Comparison of ENCODE assay signal across 20 cellular contexts in the genomic region with DNA sequence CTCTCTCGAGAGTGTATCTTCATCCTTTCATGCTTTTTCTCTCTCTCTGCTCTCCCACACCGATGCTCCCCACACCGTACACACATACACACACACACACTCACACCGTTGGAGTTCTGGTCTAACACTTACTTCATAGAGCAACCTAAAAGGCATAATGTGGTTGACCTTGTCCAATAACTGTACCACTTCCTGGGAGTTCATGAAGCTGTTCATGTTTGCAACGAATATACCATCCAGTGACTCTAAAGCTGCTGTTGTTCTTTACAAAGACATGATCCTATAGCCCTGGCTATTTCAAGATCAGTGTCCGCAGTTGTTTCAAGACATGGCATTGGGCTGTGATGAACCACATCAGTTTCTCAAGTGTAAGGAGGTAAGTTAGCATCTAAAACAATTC. TPM values are rescaled to one million over a fixed set of nuclear protein-coding genes. Genes with fewer than 3 reads are reported as not detected.
DNase-seq lines count a peak whose midpoint lies in the region; ATAC-seq and TF ChIP-seq lines count a peak whose summit lies in the region.
"Had no signal": no experiment of that assay in that cellular context is flagged by ENCODE, and none has a peak within 500 bp of the region (broad histone marks: within the 10 kb centered on the region; RNA-seq: fewer than 3 reads in every experiment).

No MANE protein-coding gene starts in this region.

- peaks cover 99% of the 10 kb centered on the region for H3K79me2 ChIP-seq in MM.1S (ENCODE audit: low read length)

- DNase-seq in heart left ventricle (no peak), Right ventricle myocardium superior (no peak), MM.1S (no peak), esophagus muscularis mucosa (ENCODE audit: extremely low spot score) (no peak), NCI-H526 treated with DMSO at 0.1 percent for 48 hours (lab: John Stamatoyannopoulos, UW) (no peak), NCI-H146 (lab: John Stamatoyannopoulos, UW) (no peak), NCI-H2196 treated with DMSO at 0.1 percent for 48 hours (lab: John Stamatoyannopoulos, UW; ENCODE audit: unreplicated experiment) (no peak)
- DNase-seq: 8988T, GDM1, H7, IMR-90, NCI-H1048, PC-3, trophoblast cell had no signal

- peak overlapping the region in 6 of 12 donors; percentile 2 to 47 (median 20) for H3K27ac ChIP-seq in heart left ventricle
- H3K27ac ChIP-seq in MM.1S (ENCODE audit: low read length) = no peak overlapping the region
- H3K27ac ChIP-seq in esophagus muscularis mucosa (replicated peaks in 1 of 4) = peak overlapping the region in 2 of 4 donors; percentile 11 to 16
- H3K27ac ChIP-seq in subcutaneous abdominal adipose tissue (ENCODE audit: low read depth, low read length) = peak overlapping the region; percentile 8
- H3K27ac ChIP-seq: HL-60, skin epidermis had no signal

- no peak for TF ChIP-seq EP300 in esophagus muscularis mucosa (IDR thresholded peaks at IDR 0.05)

- peaks cover 26% of the 10 kb centered on the region for H4K20me1 ChIP-seq in MM.1S (ENCODE audit: insufficient read depth, low read length)

- no peaks in the 10 kb centered on the region for H3K27me3 ChIP-seq in heart left ventricle
- H3K27me3 ChIP-seq in MM.1S (replicated peaks; ENCODE audit: insufficient read depth, low read length) = no peaks in the 10 kb centered on the region
- H3K27me3 ChIP-seq in esophagus muscularis mucosa = no peaks in the 10 kb centered on the region
- no peaks in the 10 kb centered on the region for H3K27me3 ChIP-seq in subcutaneous abdominal adipose tissue (ENCODE audit: control insufficient read depth in 5 of 5, insufficient read depth in 4 of 5, low read length in 5 of 5)

- TF ChIP-seq POLR2A in heart left ventricle (IDR thresholded peaks at IDR 0.05) = no peak
- no peak for TF ChIP-seq POLR2A in esophagus muscularis mucosa (IDR thresholded peaks at IDR 0.05; ENCODE audit: low read depth)

- peaks cover 14% of the 10 kb centered on the region; the same call in 1 of the 2 replicates for H3F3A ChIP-seq in MM.1S (ENCODE audit: insufficient read depth, low read length)

- H3K4me3 ChIP-seq in heart left ventricle (peak overlapping the region in 9 of 12 donors; percentile 4 to 24 (median 13)), MM.1S (ENCODE audit: low read length) (no peak overlapping the region), esophagus muscularis mucosa (peak overlapping the region in 3 of 4 donors; percentile 6 to 13 (median 6)), subcutaneous abdominal adipose tissue (ENCODE audit: low read depth in 1 of 5, low read length in 5 of 5) (peak overlapping the region in 3 of 5 donors; percentile 1 to 29 (median 3))
- H3K4me3 ChIP-seq: lung, skin epidermis had no signal

- peaks cover 0 to 5% (median 0%) of the 10 kb centered on the region in 9 donors for H3K36me3 ChIP-seq in heart left ventricle
- peaks cover 14% of the 10 kb centered on the region for H3K36me3 ChIP-seq in MM.1S (replicated peaks; ENCODE audit: insufficient read depth, low read length)
- no peaks in the 10 kb centered on the region for H3K36me3 ChIP-seq in esophagus muscularis mucosa
- no peaks in the 10 kb centered on the region for H3K36me3 ChIP-seq in subcutaneous abdominal adipose tissue (ENCODE audit: control insufficient read depth in 5 of 5, insufficient read depth in 5 of 5, low read length in 5 of 5)

- H2AFZ ChIP-seq in MM.1S (ENCODE audit: low read length) = no peak overlapping the region

- peak overlapping the region; percentile 6; the same call in 1 of the 2 replicates for H3K4me2 ChIP-seq in MM.1S (ENCODE audit: low read depth, low read length)

- H3K9me2 ChIP-seq in MM.1S (replicated peaks; ENCODE audit: insufficient read depth, low read length) = no peaks in the 10 kb centered on the region

- H3K4me1 ChIP-seq in heart left ventricle (peaks cover 2 to 80% (median 45%) of the 10 kb centered on the region in 12 donors), MM.1S (ENCODE audit: low read length) (peaks cover 16% of the 10 kb centered on the region), esophagus muscularis mucosa (peaks cover 30 to 41% (median 34%) of the 10 kb centered on the region in 4 donors), subcutaneous abdominal adipose tissue (ENCODE audit: control insufficient read depth in 5 of 5, insufficient read depth in 5 of 5, low read length in 5 of 5) (peaks cover 0 to 37% (median 3%) of the 10 kb centered on the region in 5 donors)

- TF ChIP-seq CTCF in heart left ventricle (IDR thresholded peaks at IDR 0.05) (no peak), MM.1S (IDR thresholded peaks at IDR 0.05; ENCODE audit: low read length) (no peak), esophagus muscularis mucosa (IDR thresholded peaks at IDR 0.05) (no peak)

- H3K9ac ChIP-seq in MM.1S (ENCODE audit: low read length) (no peak overlapping the region), subcutaneous abdominal adipose tissue (ENCODE audit: low read length in 5 of 5) (peak overlapping the region in 2 of 5 donors; percentile 7 to 14)

- ATAC-seq in heart left ventricle (no peak), Right ventricle myocardium superior (ENCODE audit: poor library complexity) (no peak)
- ATAC-seq: activated T-helper 17 cell treated with anti-CD3 and anti-CD28 coated beads, Interleukin-2, amount 50 U/mL, for 72 hours; esophagus mucosa; PC-3 had no signal

- H3K9me3 ChIP-seq in heart left ventricle (no peaks in the 10 kb centered on the region), MM.1S (replicated peaks; ENCODE audit: insufficient read depth, low read length) (no peaks in the 10 kb centered on the region), esophagus muscularis mucosa (no peaks in the 10 kb centered on the region), subcutaneous abdominal adipose tissue (ENCODE audit: control insufficient read depth in 5 of 5, low read length in 5 of 5) (no peaks in the 10 kb centered on the region)

- intact Hi-C loops in heart left ventricle (cut with DNase I) = no loop called here
- intact Hi-C loops in Right ventricle myocardium superior (cut with DNase I) = no loop called here
- intact Hi-C loops in esophagus muscularis mucosa (cut with DNase I) = no loop called here

- 48 to 62% (median 58%) methylated on average over 6 of the region's 6 CpGs for WGBS in heart left ventricle, 4 donors
- 82% methylated on average over 6 of the region's 6 CpGs for WGBS in esophagus muscularis mucosa

RNA-seq across cellular contexts. Expression of a gene that starts 10.0 kb away (rescaled TPM):
- total RNA-seq in heart left ventricle (10 to 100 TPM; 36.8 to 98.5 (median 58.6) TPM), Right ventricle myocardium superior (52.3 TPM), esophagus muscularis mucosa (10 to 100 TPM; 20.8 to 34.3 (median 29.0) TPM)
- 10 to 100 TPM; 15.5 to 18.3 TPM for polyA plus RNA-seq in heart left ventricle
